ENCODE assay signal across 8 cellular contexts in genomic region chr5:140174472-140175366, GRCh38. TPM values are rescaled to one million over a fixed set of nuclear protein-coding genes. Genes with fewer than 3 reads are reported as not detected.
DNase-seq lines count a peak whose midpoint lies in the region; ATAC-seq and TF ChIP-seq lines count a peak whose summit lies in the region.

Gene CYSTM1 (plus strand): TSS chr5:140175188. CDS start chr5:140194466, 19,278 bp downstream.

- H3K4me2 ChIP-seq in osteoblast (ENCODE audit: insufficient read depth, low read length), result peak within 1 kb of the TSS; percentile 94

- peak within 1 kb of the TSS; percentile 84 for H3K27ac Mint-ChIP-seq in activated naive CD8-positive, alpha-beta T cell treated with anti-CD3 and anti-CD28 coated beads for 36 hours
- peak within 1 kb of the TSS; percentile 93 for H3K27ac Mint-ChIP-seq in glutamatergic neuron (ENCODE audit: unreplicated experiment)

- peak within 1 kb of the TSS; percentile 97 for H2AFZ ChIP-seq in osteoblast (ENCODE audit: low read length)

- CTCF ChIA-PET in GM10248 (lab: Yijun Ruan, JAX), result interaction anchor here (0.8 to 2.3 kb wide), 8 partner anchors 8 to 409 kb away, joined by 3 to 10 read pairs (median 4); no protein-coding TSS in a partner anchor

- peaks cover 5% of the 10 kb centered on the region for H3K27me3 Mint-ChIP-seq in activated naive CD8-positive, alpha-beta T cell treated with anti-CD3 and anti-CD28 coated beads for 36 hours
- peaks cover 4% of the 10 kb centered on the region for H3K27me3 Mint-ChIP-seq in glutamatergic neuron (ENCODE audit: unreplicated experiment)

- H3K27me3 ChIP-seq in osteoblast (ENCODE audit: insufficient read depth, low read length) (no peaks in the 10 kb centered on the region), thoracic aorta (replicated peaks; ENCODE audit: insufficient read depth) (no peaks in the 10 kb centered on the region)

- peak within 1 kb of the TSS; percentile 89 for H3K4me3 Mint-ChIP-seq in activated naive CD8-positive, alpha-beta T cell treated with anti-CD3 and anti-CD28 coated beads for 36 hours
- peak within 1 kb of the TSS; percentile 99 for H3K4me3 Mint-ChIP-seq in glutamatergic neuron (ENCODE audit: unreplicated experiment)

- peaks cover 19% of the 10 kb centered on the region for H3K79me2 ChIP-seq in osteoblast (ENCODE audit: insufficient read depth, low read length)

- H4K20me1 ChIP-seq in osteoblast (ENCODE audit: insufficient read depth, low read length), result no peaks in the 10 kb centered on the region

- TF ChIP-seq CTCF in GM10248 (IDR thresholded peaks at IDR 0.05; ENCODE audit: control extremely low read depth, extremely low read depth, low read depth, missing control alignments) (no peak), glutamatergic neuron (IDR thresholded peaks at IDR 0.05; ENCODE audit: partially characterized antibody, unreplicated experiment) (no peak), osteoblast (IDR thresholded peaks at IDR 0.05; ENCODE audit: extremely low read depth, low read depth, low read length) (no peak), thoracic aorta (IDR thresholded peaks at IDR 0.05) (no peak)

- DNase-seq in GM10248 (ENCODE audit: extremely low spot score), result peak; percentile 97
- peak; percentile 88 for DNase-seq in NCI-H1105 (lab: John Stamatoyannopoulos, UW)
- DNase-seq in SKM-1 (lab: John Stamatoyannopoulos, UW; ENCODE audit: unreplicated experiment), result peak; percentile 55
- DNase-seq in activated naive CD8-positive, alpha-beta T cell treated with anti-CD3 and anti-CD28 coated beads for 36 hours, result peak; percentile 97
- DNase-seq in glutamatergic neuron, result peak; percentile 98
- peak; percentile 97 for DNase-seq in osteoblast (ENCODE audit: insufficient read length, low spot score, missing footprints)
- DNase-seq in thoracic aorta (ENCODE audit: low spot score), result peak; percentile 79

- H3K4me1 ChIP-seq in osteoblast (ENCODE audit: insufficient read depth, low read length), result peaks cover 22% of the 10 kb centered on the region
- H3K4me1 ChIP-seq in thoracic aorta (ENCODE audit: control insufficient read depth in 1 of 2, low read depth in 2 of 2), result peaks cover 24 to 37% of the 10 kb centered on the region in 2 donors

- no peaks in the 10 kb centered on the region for H3K9me3 Mint-ChIP-seq in activated naive CD8-positive, alpha-beta T cell treated with anti-CD3 and anti-CD28 coated beads for 36 hours
- peaks cover 3% of the 10 kb centered on the region for H3K9me3 Mint-ChIP-seq in glutamatergic neuron (ENCODE audit: unreplicated experiment)

- H3K9me3 ChIP-seq in osteoblast (ENCODE audit: low read depth, low read length) (no peaks in the 10 kb centered on the region), thoracic aorta (no peaks in the 10 kb centered on the region)

- peak; percentile 90 for ATAC-seq in HG02610 (IDR thresholded peaks at IDR 0.05; ENCODE audit: unreplicated experiment)
- peak; percentile 92 for ATAC-seq in thoracic aorta (ENCODE audit: insufficient number of reproducible peaks, low FRiP score, low read depth)

- H3K36me3 Mint-ChIP-seq in activated naive CD8-positive, alpha-beta T cell treated with anti-CD3 and anti-CD28 coated beads for 36 hours, result no peaks in the 10 kb centered on the region
- H3K36me3 Mint-ChIP-seq in glutamatergic neuron (ENCODE audit: unreplicated experiment), result no peaks in the 10 kb centered on the region

- H3K4me1 Mint-ChIP-seq in activated naive CD8-positive, alpha-beta T cell treated with anti-CD3 and anti-CD28 coated beads for 36 hours, result peaks cover 13% of the 10 kb centered on the region
- peaks cover 3% of the 10 kb centered on the region for H3K4me1 Mint-ChIP-seq in glutamatergic neuron (ENCODE audit: low read depth, unreplicated experiment)

- H3K36me3 ChIP-seq in osteoblast (ENCODE audit: insufficient read depth, low read length) (no peaks in the 10 kb centered on the region), thoracic aorta (no peaks in the 10 kb centered on the region)

- H3K4me3 ChIP-seq in osteoblast (ENCODE audit: insufficient read depth, low read length), result peak within 1 kb of the TSS; percentile 92
- peak within 1 kb of the TSS; percentile 91 for H3K4me3 ChIP-seq in thoracic aorta

- H3K27ac ChIP-seq in osteoblast (ENCODE audit: low read depth, low read length) (peak within 1 kb of the TSS; percentile 67), thoracic aorta (peak within 1 kb of the TSS; percentile 92)

- POLR2A ChIA-PET in GM10248 (lab: Yijun Ruan, JAX), result no interaction called here

RNA-seq across cellular contexts. Expression of gene CYSTM1, which starts in this region (rescaled TPM):
- total RNA-seq in activated naive CD8-positive, alpha-beta T cell treated with anti-CD3 and anti-CD28 coated beads for 36 hours, result 10 to 100 TPM; 16.0 to 17.0 TPM
- total RNA-seq in glutamatergic neuron (ENCODE audit: unreplicated experiment), result 37.4 TPM
- total RNA-seq in osteoblast, result 24.2 and 27.9 TPM in 2 replicates
- total RNA-seq in thoracic aorta, result 10 to 100 TPM; 64.9 to 89.5 TPM

Comparison
In these comparisons a context has a peak if more than half of its experiments do, and no peak if none do; other contexts are left out.
1. Peak in every context shown above with its lines: DNase-seq, ATAC-seq, H3K4me3 ChIP-seq and H3K27ac ChIP-seq.